In the genomic region with DNA sequence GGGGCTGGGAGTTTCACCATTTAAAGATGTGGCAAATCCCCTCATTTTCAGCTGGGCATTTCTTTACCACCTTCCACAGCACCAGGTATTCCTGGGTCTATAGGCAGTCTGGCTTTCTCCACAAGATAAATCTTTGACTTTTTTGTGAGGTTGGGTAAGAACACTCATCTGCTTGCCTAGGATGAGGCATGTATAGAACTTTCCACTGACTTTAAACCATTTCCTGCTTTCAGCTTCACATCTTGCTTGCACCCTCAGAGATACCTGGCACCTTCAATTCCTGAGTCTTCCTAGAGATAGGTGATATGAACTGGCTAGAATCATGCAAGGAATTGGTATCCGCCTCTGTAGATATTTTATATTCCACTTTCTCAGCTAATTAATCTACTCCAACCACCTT, we compare ENCODE assay signal across 17 cellular contexts. TPM values are rescaled to one million over a fixed set of nuclear protein-coding genes. Genes with fewer than 3 reads are reported as not detected.
A peak's percentile ranks its signal among the peaks of the same experiment; 100 is the strongest.
DNase-seq lines count a peak whose midpoint lies in the region; ATAC-seq and TF ChIP-seq lines count a peak whose summit lies in the region.
"Had no signal": no experiment of that assay in that cellular context is flagged by ENCODE, and none has a peak within 500 bp of the region (broad histone marks: within the 10 kb centered on the region; RNA-seq: fewer than 3 reads in every experiment).

No MANE protein-coding gene starts in this region.

- no peak overlapping the region for H3K4me2 ChIP-seq in PC-9

- peaks cover 47% of the 10 kb centered on the region for H4K20me1 ChIP-seq in PC-9 (ENCODE audit: insufficient read depth)

- CTCF ChIA-PET in PC-9 (lab: Charles Lee) = interaction anchor here (0.7 kb wide), 1 partner anchor 16 kb away, joined by 7 read pairs; no protein-coding TSS in a partner anchor

- POLR2A ChIA-PET in PC-9 (lab: Charles Lee; ENCODE audit: unreplicated experiment) = no interaction called here

- in situ Hi-C loops in ACHN (cut with HindIII; ENCODE audit: low pct_ligation_motif_present, low pct_unique_long_range_greater_than_20kb, low sequenced_read_pairs) = no loop called here

- H3K4me3 Mint-ChIP-seq in activated T-cell treated with anti-CD3 and anti-CD28 coated beads, Interleukin-2, amount 50 U/mL, for 72 hours = peak overlapping the region; percentile 29 to 35
- no peak overlapping the region for H3K4me3 Mint-ChIP-seq in central memory CD8-positive, alpha-beta T cell
- H3K4me3 Mint-ChIP-seq in stimulated activated memory B cell treated with anti-CD40 and anti-IgM and Interleukin-4, amounts not matched to agents 10 μg/mL and 1 μg/mL and 100 μg/mL, for 72 hours = no peak overlapping the region

- no TSS peak for BruUV-seq in PC-9 (replicated peaks; lab: Mats Ljungman, UMichigan)

- H3K4me1 ChIP-seq in PC-9 (replicated peaks; ENCODE audit: insufficient read depth) = peaks cover 51% of the 10 kb centered on the region

- peaks cover 0 to 4% of the 10 kb centered on the region in 2 donors for H3K36me3 Mint-ChIP-seq in activated T-cell treated with anti-CD3 and anti-CD28 coated beads, Interleukin-2, amount 50 U/mL, for 72 hours (ENCODE audit: insufficient read depth in 2 of 2)
- peaks cover 10% of the 10 kb centered on the region for H3K36me3 Mint-ChIP-seq in central memory CD8-positive, alpha-beta T cell (ENCODE audit: insufficient read depth)
- H3K36me3 Mint-ChIP-seq in stimulated activated memory B cell treated with anti-CD40 and anti-IgM and Interleukin-4, amounts not matched to agents 10 μg/mL and 1 μg/mL and 100 μg/mL, for 72 hours = peaks cover 5% of the 10 kb centered on the region

- peaks cover 68% of the 10 kb centered on the region for H3K4me1 Mint-ChIP-seq in activated T-cell treated with anti-CD3 and anti-CD28 coated beads, Interleukin-2, amount 50 U/mL, for 72 hours (ENCODE audit: low read depth)
- peaks cover 62% of the 10 kb centered on the region for H3K4me1 Mint-ChIP-seq in central memory CD8-positive, alpha-beta T cell
- peaks cover 57% of the 10 kb centered on the region for H3K4me1 Mint-ChIP-seq in stimulated activated memory B cell treated with anti-CD40 and anti-IgM and Interleukin-4, amounts not matched to agents 10 μg/mL and 1 μg/mL and 100 μg/mL, for 72 hours

- peak; percentile 59 to 67 for ATAC-seq in activated T-cell treated with anti-CD3 and anti-CD28 coated beads, Interleukin-2, amount 50 U/mL, for 72 hours (replicated peaks in 1 of 2)
- ATAC-seq in central memory CD8-positive, alpha-beta T cell (replicated peaks; ENCODE audit: extremely low read depth, poor library complexity, severe bottlenecking) = peak; percentile 40
- no peak for ATAC-seq in stimulated activated memory B cell treated with anti-CD40 and anti-IgM and Interleukin-4, amounts not matched to agents 10 μg/mL and 1 μg/mL and 100 μg/mL, for 72 hours
- ATAC-seq: HepG2, left cardiac atrium, Panc1 had no signal

- peaks cover 98% of the 10 kb centered on the region for H3K79me2 ChIP-seq in PC-9 (ENCODE audit: low read depth)

- peaks cover 79% of the 10 kb centered on the region for H3F3A ChIP-seq in PC-9 (ENCODE audit: insufficient read depth, low read depth)

- H3K9me2 ChIP-seq in PC-9 (ENCODE audit: insufficient read depth) = no peaks in the 10 kb centered on the region

- intact Hi-C loops in PC-9 (cut with micrococcal nuclease; ENCODE audit: unreplicated experiment) = no loop called here

- no peak overlapping the region for H2AFZ ChIP-seq in PC-9

- H3K9me3 ChIP-seq in PC-9 (ENCODE audit: insufficient read depth, low read depth) = no peaks in the 10 kb centered on the region
- H3K9me3 ChIP-seq: sigmoid colon had no signal

- no peak overlapping the region for H3K27ac Mint-ChIP-seq in activated T-cell treated with anti-CD3 and anti-CD28 coated beads, Interleukin-2, amount 50 U/mL, for 72 hours
- no peak overlapping the region for H3K27ac Mint-ChIP-seq in central memory CD8-positive, alpha-beta T cell (ENCODE audit: low read depth)
- peak overlapping the region; percentile 82 for H3K27ac Mint-ChIP-seq in stimulated activated memory B cell treated with anti-CD40 and anti-IgM and Interleukin-4, amounts not matched to agents 10 μg/mL and 1 μg/mL and 100 μg/mL, for 72 hours

- peaks cover 0 to 2% of the 10 kb centered on the region in 2 donors for H3K9me3 Mint-ChIP-seq in activated T-cell treated with anti-CD3 and anti-CD28 coated beads, Interleukin-2, amount 50 U/mL, for 72 hours
- H3K9me3 Mint-ChIP-seq in central memory CD8-positive, alpha-beta T cell = no peaks in the 10 kb centered on the region
- H3K9me3 Mint-ChIP-seq in stimulated activated memory B cell treated with anti-CD40 and anti-IgM and Interleukin-4, amounts not matched to agents 10 μg/mL and 1 μg/mL and 100 μg/mL, for 72 hours = no peaks in the 10 kb centered on the region

- H3K27me3 Mint-ChIP-seq in activated T-cell treated with anti-CD3 and anti-CD28 coated beads, Interleukin-2, amount 50 U/mL, for 72 hours (ENCODE audit: low read depth) = no peaks in the 10 kb centered on the region
- no peaks in the 10 kb centered on the region for H3K27me3 Mint-ChIP-seq in central memory CD8-positive, alpha-beta T cell
- no peaks in the 10 kb centered on the region for H3K27me3 Mint-ChIP-seq in stimulated activated memory B cell treated with anti-CD40 and anti-IgM and Interleukin-4, amounts not matched to agents 10 μg/mL and 1 μg/mL and 100 μg/mL, for 72 hours

- H3K36me3 ChIP-seq in PC-9 (ENCODE audit: low read depth) = peaks cover 9% of the 10 kb centered on the region; the same call in 1 of the 2 replicates

- no peaks in the 10 kb centered on the region for H3K27me3 ChIP-seq in PC-9 (ENCODE audit: insufficient read depth, low read depth)
- H3K27me3 ChIP-seq: sigmoid colon had no signal

- no peak for TF ChIP-seq CTCF in PC-9 (conservative IDR thresholded peaks at IDR 0.05)

- H3K4me3 ChIP-seq in PC-9 = no peak overlapping the region
- H3K4me3 ChIP-seq: sigmoid colon had no signal

- H3K27ac ChIP-seq in PC-9 = peak overlapping the region; percentile 20
- H3K27ac ChIP-seq: sigmoid colon had no signal

- peak in 1 of 2 donors; percentile 9 for DNase-seq in activated T-cell treated with anti-CD3 and anti-CD28 coated beads, Interleukin-2, amount 50 U/mL, for 72 hours
- DNase-seq in activated T-cell treated with anti-CD3 and anti-CD28 coated beads for 4 hours (no peak), PC-9 (no peak), NCI-H187 treated with DMSO at 0.1 percent for 48 hours (lab: John Stamatoyannopoulos, UW) (no peak), NOMO-1 (lab: John Stamatoyannopoulos, UW; ENCODE audit: unreplicated experiment in 2 of 2) (no peak), ACHN (no peak)
- DNase-seq in central memory CD8-positive, alpha-beta T cell (ENCODE audit: low spot score in 2 of 2) = no peak
- DNase-seq: COR-L47, foreskin fibroblast, left cardiac atrium, MV-4-11, NCI-H2081 treated with DMSO at 0.1 percent for 48 hours, NCI-H69, sigmoid colon had no signal

RNA-seq across cellular contexts. Expression of a gene that starts 27.9 kb away (rescaled TPM):
- 10 to 100 TPM; 18.3 to 19.4 TPM for total RNA-seq in activated T-cell treated with anti-CD3 and anti-CD28 coated beads, Interleukin-2, amount 50 U/mL, for 72 hours
- 41.4 and 57.6 TPM in 2 replicates for total RNA-seq in PC-9 (2021)

Comparison
In these comparisons a context has a peak if more than half of its experiments do, and no peak if none do; other contexts are left out.
1. H3K4me3 Mint-ChIP-seq: peak in activated T-cell treated with anti-CD3 and anti-CD28 coated beads, Interleukin-2, amount 50 U/mL, for 72 hours (2 of 2); none in central memory CD8-positive, alpha-beta T cell (single experiment) and stimulated activated memory B cell treated with anti-CD40 and anti-IgM and Interleukin-4, amounts not matched to agents 10 μg/mL and 1 μg/mL and 100 μg/mL, for 72 hours (single experiment).